In genomic region chrX:10395179-10395578, GRCh38 we compare ENCODE assay signal across 15 cellular contexts.
"Had no signal": no experiment of that assay in that cellular context is flagged by ENCODE, and none has a peak within 500 bp of the region (broad histone marks: within the 10 kb centered on the region; RNA-seq: fewer than 3 reads in every experiment).

No MANE protein-coding gene starts in this region.

- ATAC-seq: activated naive CD8-positive, alpha-beta T cell treated with anti-CD3 and anti-CD28 coated beads, Interleukin-2, amount 50 U/mL, for 24 hours; gastrocnemius medialis had no signal

- DNase-seq: activated CD4-positive, alpha-beta T cell treated with anti-CD3 and anti-CD28 coated beads, Interleukin-2, amount 50 U/mL, for 4 hours; activated CD4-positive, CD25-positive, alpha-beta regulatory T cell treated with anti-CD3 and anti-CD28 coated beads, Interleukin-2, amount 50 U/mL, for 72 hours; activated naive CD4-positive, alpha-beta T cell; activated naive CD8-positive, alpha-beta T cell treated with anti-CD3 and anti-CD28 coated beads, Interleukin-2, amount 50 U/mL, for 24 hours; activated T-cell treated with anti-CD3 and anti-CD28 coated beads for 4 hours; aorta; cerebellar nuclear complex; effector memory CD4-positive, alpha-beta T cell; gastrocnemius medialis; retina; stimulated activated CD4-positive, alpha-beta T cell treated with anti-CD3 and anti-CD28 coated beads, Interleukin-12 subunit alpha, Interleukin-12 subunit beta, amount 100 ng/mL, for 4 hours; stimulated activated CD4-positive, alpha-beta T cell treated with anti-CD3 and anti-CD28 coated beads, Interleukin-2, amount 100 ng/mL, for 24 hours; T-helper 9 cell had no signal

- H3K27me3 ChIP-seq: gastrocnemius medialis had no signal

- H3K27ac ChIP-seq: breast epithelium, gastrocnemius medialis, thoracic aorta had no signal

- H3K9me3 ChIP-seq: breast epithelium, gastrocnemius medialis, thoracic aorta had no signal

- H3K36me3 ChIP-seq: breast epithelium, gastrocnemius medialis, thoracic aorta had no signal

- H3K4me1 ChIP-seq: breast epithelium, gastrocnemius medialis had no signal

- H3K4me3 ChIP-seq: breast epithelium, gastrocnemius medialis, thoracic aorta had no signal
